Comparison of ENCODE assay signal across 14 cellular contexts in genomic region chr5:78544531-78545200, GRCh38.
DNase-seq lines count a peak whose midpoint lies in the region; ATAC-seq and TF ChIP-seq lines count a peak whose summit lies in the region.
"Had no signal": no experiment of that assay in that cellular context is flagged by ENCODE, and none has a peak within 500 bp of the region (broad histone marks: within the 10 kb centered on the region; RNA-seq: fewer than 3 reads in every experiment).

No MANE protein-coding gene starts in this region.

- H3K36me3 ChIP-seq in effector memory CD4-positive, alpha-beta T cell (ENCODE audit: control insufficient read depth, insufficient read depth, low read length) = no peaks in the 10 kb centered on the region
- no peaks in the 10 kb centered on the region for H3K36me3 ChIP-seq in aorta (ENCODE audit: control insufficient read depth in 1 of 2, insufficient read depth in 2 of 2, low read length in 1 of 2)

- peaks cover 45% of the 10 kb centered on the region for H3K4me1 Mint-ChIP-seq in neural crest cell
- no peaks in the 10 kb centered on the region for H3K4me1 Mint-ChIP-seq in CD4-positive, alpha-beta T cell (ENCODE audit: low read depth)
- H3K4me1 Mint-ChIP-seq: CD4-positive, CD25-positive, alpha-beta regulatory T cell had no signal

- H3K27ac Mint-ChIP-seq in neural crest cell (ENCODE audit: unreplicated experiment) = peak overlapping the region; percentile 10
- H3K27ac Mint-ChIP-seq in CD4-positive, alpha-beta T cell = no peak overlapping the region

- ATAC-seq in HG03095 (IDR thresholded peaks at IDR 0.05; ENCODE audit: unreplicated experiment) = peak; percentile 62
- no peak for ATAC-seq in CD4-positive, alpha-beta T cell (ENCODE audit: poor library complexity)
- no peak for ATAC-seq in aorta (ENCODE audit: low FRiP score)

- no peaks in the 10 kb centered on the region for H3K27me3 Mint-ChIP-seq in neural crest cell (ENCODE audit: low read depth)
- H3K27me3 Mint-ChIP-seq in CD4-positive, alpha-beta T cell = no peaks in the 10 kb centered on the region

- H3K4me3 Mint-ChIP-seq in neural crest cell = no peak overlapping the region
- no peak overlapping the region for H3K4me3 Mint-ChIP-seq in CD4-positive, alpha-beta T cell
- H3K4me3 Mint-ChIP-seq: CD4-positive, CD25-positive, alpha-beta regulatory T cell had no signal

- no peaks in the 10 kb centered on the region for H3K9me3 Mint-ChIP-seq in neural crest cell
- no peaks in the 10 kb centered on the region for H3K9me3 Mint-ChIP-seq in CD4-positive, alpha-beta T cell
- H3K9me3 Mint-ChIP-seq: CD4-positive, CD25-positive, alpha-beta regulatory T cell had no signal

- TF ChIP-seq CTCF in choroid plexus epithelial cell (conservative IDR thresholded peaks at IDR 0.05; ENCODE audit: low read depth, low read length) (no peak), neural crest cell (conservative IDR thresholded peaks at IDR 0.05) (no peak)
- no peak for TF ChIP-seq CTCF in CD4-positive, alpha-beta T cell (IDR thresholded peaks at IDR 0.05)

- CTCF ChIA-PET in CD4-positive, alpha-beta T cell (lab: Charles Lee) = no interaction called here

- H3K4me3 ChIP-seq in choroid plexus epithelial cell (ENCODE audit: low read depth, low read length) (no peak overlapping the region), aorta (ENCODE audit: low read length in 2 of 2) (no peak overlapping the region)
- H3K4me3 ChIP-seq in effector memory CD4-positive, alpha-beta T cell (ENCODE audit: insufficient read depth, low read depth, low read length, poor library complexity, severe bottlenecking) = no peak overlapping the region

- no peak overlapping the region for H3K27ac ChIP-seq in effector memory CD4-positive, alpha-beta T cell (ENCODE audit: insufficient read depth, low read length, poor library complexity, severe bottlenecking)
- no peak overlapping the region for H3K27ac ChIP-seq in CD4-positive, alpha-beta T cell (ENCODE audit: low read depth, low read length)
- no peak overlapping the region for H3K27ac ChIP-seq in aorta (ENCODE audit: low read depth in 1 of 2, low read length in 2 of 2)

- no peaks in the 10 kb centered on the region for H3K36me3 Mint-ChIP-seq in neural crest cell (ENCODE audit: low read depth)
- no peaks in the 10 kb centered on the region for H3K36me3 Mint-ChIP-seq in CD4-positive, alpha-beta T cell (ENCODE audit: low read depth)
- H3K36me3 Mint-ChIP-seq: CD4-positive, CD25-positive, alpha-beta regulatory T cell had no signal

- 78 to 82% methylated on average over 14 of the region's 14 CpGs for WGBS in aorta, 2 donors

- H3K9me3 ChIP-seq in effector memory CD4-positive, alpha-beta T cell (ENCODE audit: control insufficient read depth, low read length) = no peaks in the 10 kb centered on the region
- H3K9me3 ChIP-seq in CD4-positive, alpha-beta T cell (ENCODE audit: control insufficient read depth, low read length) = no peaks in the 10 kb centered on the region
- no peaks in the 10 kb centered on the region for H3K9me3 ChIP-seq in aorta (ENCODE audit: control insufficient read depth, low read length)

- H3K27me3 ChIP-seq in effector memory CD4-positive, alpha-beta T cell (replicated peaks; ENCODE audit: control insufficient read depth, insufficient read depth, low read length, poor library complexity, severe bottlenecking) = no peaks in the 10 kb centered on the region
- no peaks in the 10 kb centered on the region for H3K27me3 ChIP-seq in CD4-positive, alpha-beta T cell (ENCODE audit: control insufficient read depth, insufficient read depth, low read length)
- no peaks in the 10 kb centered on the region for H3K27me3 ChIP-seq in aorta (ENCODE audit: control insufficient read depth in 1 of 2, insufficient read depth in 2 of 2, low read length in 1 of 2)

- peak; percentile 25 for DNase-seq in EL
- peak; percentile 96 for DNase-seq in choroid plexus epithelial cell (ENCODE audit: low read depth)
- DNase-seq in neural crest cell (ENCODE audit: low read depth, low spot score) = no peak
- no peak for DNase-seq in effector memory CD4-positive, alpha-beta T cell
- no peak for DNase-seq in CD4-positive, alpha-beta T cell
- DNase-seq in NCI-H345 (lab: John Stamatoyannopoulos, UW) = no peak
- DNase-seq in aorta = no peak
- DNase-seq: activated CD4-positive, CD25-positive, alpha-beta regulatory T cell treated with anti-CD3 and anti-CD28 coated beads, Interleukin-2, amount 50 U/mL, for 72 hours; activated effector memory CD4-positive, alpha-beta T cell treated with anti-CD3 and anti-CD28 coated beads, Interleukin-2, amount 50 U/mL, for 16 hours; hippocampal formation; Kasumi-1; NCI-H446 treated with DMSO at 0.1 percent for 48 hours had no signal

- intact Hi-C loops in CD4-positive, alpha-beta T cell (cut with DNase I, micrococcal nuclease) = no loop called here
- intact Hi-C loops in aorta (cut with DNase I) = loop anchor here in 1 of 2 donors (5.0 to 10.0 kb wide), 2 partner anchors 108 to 280 kb away; no protein-coding TSS in a partner anchor

- H3K4me1 ChIP-seq in effector memory CD4-positive, alpha-beta T cell (ENCODE audit: control insufficient read depth, insufficient read depth, low read length, poor library complexity, severe bottlenecking) = no peaks in the 10 kb centered on the region
- H3K4me1 ChIP-seq in aorta (ENCODE audit: control insufficient read depth in 1 of 2, insufficient read depth in 2 of 2, low read length in 2 of 2) = peaks cover 0 to 7% of the 10 kb centered on the region in 2 donors

- POLR2A ChIA-PET in CD4-positive, alpha-beta T cell (lab: Charles Lee) = no interaction called here

Comparison
In these comparisons a context has a peak if more than half of its experiments do, and no peak if none do; other contexts are left out.
1. DNase-seq: peak in EL (single experiment) and choroid plexus epithelial cell (single experiment); none in neural crest cell (single experiment), effector memory CD4-positive, alpha-beta T cell (0 of 3), CD4-positive, alpha-beta T cell (0 of 10), NCI-H345 (single experiment) and aorta (0 of 2).